In the genomic region with DNA sequence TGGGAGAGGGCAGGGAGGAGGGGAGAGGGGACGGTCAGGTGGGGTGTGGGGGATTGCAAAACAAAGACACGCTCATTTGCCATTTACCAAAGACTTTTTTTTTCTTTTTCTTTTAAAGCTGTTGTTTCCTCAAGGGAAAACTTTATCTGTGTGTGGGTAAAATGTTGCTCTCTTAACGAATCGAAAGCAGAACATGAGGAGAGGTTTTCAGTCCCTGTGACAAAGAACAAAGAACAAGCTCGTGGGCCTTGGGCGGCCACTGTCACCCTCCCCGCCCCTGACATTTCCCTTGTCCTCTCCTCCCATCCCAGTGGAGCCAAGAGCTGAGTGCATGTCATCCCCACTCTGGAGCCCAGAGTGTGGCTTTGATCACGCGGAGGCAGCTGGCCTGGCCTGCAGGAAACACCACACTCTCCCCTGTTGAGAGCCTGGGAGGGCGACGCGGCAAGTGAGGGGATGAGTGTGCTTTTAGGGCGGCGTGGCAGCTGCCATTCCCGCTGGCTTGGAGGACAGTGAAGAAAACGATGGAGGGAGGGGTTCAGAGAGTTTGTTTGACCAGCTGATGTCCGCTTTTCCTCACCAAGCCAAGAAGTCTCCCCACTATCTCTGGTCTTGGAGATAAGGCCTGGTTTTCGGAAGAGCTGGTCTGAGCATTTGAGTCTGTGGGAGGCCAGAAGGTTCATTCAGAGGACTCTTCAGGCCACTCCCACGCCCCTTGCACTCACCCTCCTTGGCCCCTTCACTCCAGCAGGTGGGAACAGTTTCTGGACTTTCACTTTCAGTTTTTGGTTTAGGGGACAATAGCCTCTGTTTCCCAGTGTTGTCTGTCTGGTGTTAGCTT, we compare ENCODE assay signal across 8 cellular contexts. TPM values are rescaled to one million over a fixed set of nuclear protein-coding genes. Genes with fewer than 3 reads are reported as not detected.
A peak's percentile ranks its signal among the peaks of the same experiment; 100 is the strongest.
DNase-seq lines count a peak whose midpoint lies in the region; ATAC-seq and TF ChIP-seq lines count a peak whose summit lies in the region.

No MANE protein-coding gene starts in this region.

- DNase-seq in D341Med (ENCODE audit: low spot score) (peak; percentile 34), NCI-H69 (lab: John Stamatoyannopoulos, UW) (peak; percentile 41), body of pancreas (peak in 3 of 4 donors; percentile 14 to 54 (median 29)), lung microvascular endothelial cell (ENCODE audit: low read depth in 2 of 2) (peak; percentile 33 to 63), testis (peak; percentile 89), HT-29 (ENCODE audit: low spot score) (no peak), NCI-H774 (lab: John Stamatoyannopoulos, UW) (no peak), epidermal melanocyte (ENCODE audit: insufficient read length, low spot score) (no peak)

- H3K4me3 ChIP-seq in body of pancreas (no peak overlapping the region), testis (no peak overlapping the region)

- TF ChIP-seq POLR2A in body of pancreas (IDR thresholded peaks at IDR 0.05) = no peak
- no peak for TF ChIP-seq POLR2A in testis (IDR thresholded peaks at IDR 0.05)

- H3K27ac ChIP-seq in body of pancreas = peak overlapping the region in 3 of 4 donors; percentile 5 to 69 (median 66)
- H3K27ac ChIP-seq in testis = peak overlapping the region; percentile 71 to 78

- no peaks in the 10 kb centered on the region for H3K36me3 ChIP-seq in body of pancreas (replicated peaks in 1 of 2; ENCODE audit: insufficient read depth in 1 of 2, low read depth in 2 of 2)
- H3K36me3 ChIP-seq in testis (ENCODE audit: low read depth, missing control alignments) = no peaks in the 10 kb centered on the region

- intact Hi-C loops in body of pancreas (cut with DNase I) = no loop called here
- intact Hi-C loops in testis (cut with DNase I; ENCODE audit: low total_unique reads) = no loop called here

- H3K27me3 ChIP-seq in body of pancreas (no peaks in the 10 kb centered on the region), testis (no peaks in the 10 kb centered on the region)

- 56 to 70% methylated on average over 14 to 19 of the region's 19 CpGs for WGBS in body of pancreas, 2 donors
- 28 to 40% methylated on average over 16 to 19 of the region's 19 CpGs for WGBS in testis, 2 donors

- H3K4me1 ChIP-seq in body of pancreas (peaks cover 22% of the 10 kb centered on the region), testis (peaks cover 85% of the 10 kb centered on the region)

- no peaks in the 10 kb centered on the region for H3K9me3 ChIP-seq in body of pancreas
- H3K9me3 ChIP-seq in testis = no peaks in the 10 kb centered on the region

- TF ChIP-seq CTCF in body of pancreas (IDR thresholded peaks at IDR 0.05) = no peak
- no peak for TF ChIP-seq CTCF in testis (IDR thresholded peaks at IDR 0.05)

- ATAC-seq in body of pancreas = no peak

RNA-seq across cellular contexts. Expression of a gene that starts 11.4 kb away (rescaled TPM):
- total RNA-seq in body of pancreas (under 1 TPM in 1 of 2 donors, not detected in 1; 0.26 TPM), lung microvascular endothelial cell (under 0.01 TPM in 1 of 2 replicates, not detected in the other), testis (1 to 10 TPM in 1 of 2 donors, under 1 TPM in 1; 0.87 to 1.3 TPM)
- 1.5 TPM for polyA plus RNA-seq in testis (ENCODE audit: insufficient read depth, low read depth, low replicate concordance)
- not detected in 2 replicates for total RNA-seq in HT-29 (2014; rRNA removed; shearing (Covaris generic))

RNA-seq across cellular contexts. Expression of a gene that starts 52.5 kb away (rescaled TPM):
- total RNA-seq in body of pancreas (not detected), lung microvascular endothelial cell (not detected in 2 replicates), testis (under 1 TPM; 0.12 to 0.16 TPM)
- 0.09 TPM for polyA plus RNA-seq in testis (ENCODE audit: insufficient read depth, low read depth, low replicate concordance)
- total RNA-seq in HT-29 (2014; rRNA removed; shearing (Covaris generic)) = 148 and 187 TPM in 2 replicates

Comparison
In these comparisons a context has a peak if more than half of its experiments do, and no peak if none do; other contexts are left out.
1. DNase-seq: peak in D341Med (single experiment), NCI-H69 (single experiment), body of pancreas (3 of 4), lung microvascular endothelial cell (2 of 2) and testis (single experiment); none in HT-29 (single experiment), NCI-H774 (single experiment) and epidermal melanocyte (single experiment).
2. RNA of a gene that starts 52.5 kb away (total RNA-seq): 148 to 187 TPM in HT-29; 0.12 to 0.16 TPM in testis, not detected in body of pancreas and not detected in lung microvascular endothelial cell; every median in the first group is over 100 times any median in the second.